In the genomic region with DNA sequence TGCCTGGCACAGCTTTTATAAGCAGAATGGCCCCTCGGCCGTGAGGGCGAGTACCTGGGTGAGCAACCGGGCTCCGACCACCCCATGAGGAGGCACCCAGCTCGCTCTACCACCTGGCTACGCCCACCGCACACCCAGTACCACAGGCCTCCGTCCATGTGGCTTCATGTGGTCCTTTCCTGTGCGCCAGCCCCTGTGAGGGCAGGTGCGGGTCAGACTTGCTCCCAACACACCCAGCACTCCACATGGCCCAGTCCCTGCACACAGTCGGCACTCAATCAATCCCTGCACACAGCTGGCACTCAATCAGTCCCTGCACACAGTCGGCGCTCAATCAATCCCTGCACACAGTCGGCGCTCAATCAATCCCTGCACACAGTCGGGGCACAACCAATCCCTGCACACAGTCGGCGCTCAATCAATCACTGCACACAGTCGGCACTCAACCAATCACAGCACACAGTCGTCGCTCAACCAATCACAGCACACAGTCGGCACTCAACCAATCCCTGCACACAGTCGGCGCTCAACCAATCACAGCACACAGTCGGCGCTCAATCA, we compare ENCODE assay signal across 1 cellular context.
TF ChIP-seq lines count a peak whose summit lies in the region.

No MANE protein-coding gene starts in this region.

TF ChIP-seq in HEK293, 187 proteins besides CTCF, POLR2A, EP300 and RAD21:
- TF ChIP-seq ZNF792 (tag by site-specific recombination; IDR thresholded peaks at IDR 0.05) = peak; percentile 93
- no peak for TF ChIP-seq ZNF174 (tag by site-specific recombination; IDR thresholded peaks at IDR 0.05)
